ENCODE assay signal across 8 cellular contexts in genomic region chr10:18651324-18652007, GRCh38. TPM values are rescaled to one million over a fixed set of nuclear protein-coding genes. Genes with fewer than 3 reads are reported as not detected.
DNase-seq lines count a peak whose midpoint lies in the region; ATAC-seq and FAIRE-seq lines count a peak whose summit lies in the region.

Gene NSUN6, minus strand, starts transcription at chr10:18651587. Its CDS starts 384 bp downstream, at chr10:18651203.

- H3K36me3 Mint-ChIP-seq in naive B cell, result peaks cover 8% of the 10 kb centered on the region in 2 donors

- peak; percentile 75 for FAIRE-seq in RCC 7860 (lab: Jason Lieb, UNC)

- in situ Hi-C loops in KBM-7 (cut with MboI; ENCODE audit: low pct_unique_long_range_greater_than_20kb, low sequenced_read_pairs), result no loop called here

- DNase-seq in DMS79 (lab: John Stamatoyannopoulos, UW) (peak; percentile 35), KBM-7 (peak; percentile 95), RCC 7860 (ENCODE audit: low spot score) (peak; percentile 56), activated T-helper 1 cell treated with Interleukin-2 at 50 U/mL for 16 hours (ENCODE audit: low read depth) (peak; percentile 88), fibroblast of gingiva (ENCODE audit: low read depth) (peak; percentile 86), naive B cell (peak; percentile 92)
- DNase-seq in stimulated activated naive CD4-positive, alpha-beta T cell (lab: John Stamatoyannopoulos, UW), result peak; percentile 90 to 95 (median 92)

- no peaks in the 10 kb centered on the region for H3K27me3 Mint-ChIP-seq in naive B cell

- H3K9me3 Mint-ChIP-seq in naive B cell, result no peaks in the 10 kb centered on the region

- H3K4me3 Mint-ChIP-seq in naive B cell, result peak within 1 kb of the TSS; percentile 81 to 98 (median 96)

- peak; percentile 96 for ATAC-seq in GM21619 (IDR thresholded peaks at IDR 0.05; ENCODE audit: unreplicated experiment)
- peak; percentile 97 to 98 for ATAC-seq in naive B cell (ENCODE audit: low read depth in 2 of 2)

- peak within 1 kb of the TSS; percentile 94 to 99 (median 98) for H3K27ac Mint-ChIP-seq in naive B cell

- H3K4me1 Mint-ChIP-seq in naive B cell, result peaks cover 14 to 43% (median 30%) of the 10 kb centered on the region in 3 donors

RNA-seq across cellular contexts. Expression of gene NSUN6, which starts in this region (rescaled TPM):
- polyA plus RNA-seq in naive B cell (ENCODE audit: low read depth in 6 of 6), result 10 to 100 TPM in 1 of 6 donors, 1 to 10 TPM in 5; 4.1 to 11.8 (median 7.8) TPM

Comparison
In these comparisons a context has a peak if more than half of its experiments do, and no peak if none do; other contexts are left out.
1. Peak in every context shown above with its lines: DNase-seq and ATAC-seq.
2. DNase-seq: peak in every context shown above with its lines; median percentile 95 in KBM-7; 92 in naive B cell; 92 in stimulated activated naive CD4-positive, alpha-beta T cell; 88 in activated T-helper 1 cell treated with Interleukin-2 at 50 U/mL for 16 hours; 86 in fibroblast of gingiva; 56 in RCC 7860; 35 in DMS79.